ENCODE assay signal across 10 cellular contexts in the genomic region with DNA sequence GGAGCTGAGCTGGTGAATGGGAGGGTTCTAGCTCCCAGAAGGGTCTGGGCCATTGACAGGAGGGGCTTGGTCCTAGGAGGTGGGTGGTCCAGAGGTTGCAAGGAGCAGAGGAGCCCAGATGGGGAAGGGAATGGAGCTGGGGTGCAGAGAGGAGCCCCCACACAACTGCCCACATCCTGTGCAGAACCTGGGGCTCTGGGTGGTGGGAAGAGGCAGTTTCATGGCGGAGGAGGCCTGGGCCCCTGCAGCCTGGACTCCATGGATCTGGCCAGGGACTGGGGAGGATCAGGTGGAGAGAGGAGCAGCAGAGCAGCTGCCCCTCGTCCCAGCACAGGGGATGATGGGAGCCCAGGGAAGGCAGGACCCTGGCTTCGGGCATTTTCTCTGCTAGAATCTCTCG. TPM values are rescaled to one million over a fixed set of nuclear protein-coding genes. Genes with fewer than 3 reads are reported as not detected.
DNase-seq lines count a peak whose midpoint lies in the region; TF ChIP-seq lines count a peak whose summit lies in the region.
"Had no signal": no experiment of that assay in that cellular context is flagged by ENCODE, and none has a peak within 500 bp of the region (broad histone marks: within the 10 kb centered on the region; RNA-seq: fewer than 3 reads in every experiment).

No MANE protein-coding gene starts in this region.

- peaks cover 54% of the 10 kb centered on the region for H3K79me2 ChIP-seq in KMS-11 (ENCODE audit: insufficient read depth, low read depth)

- TF ChIP-seq CTCF in KMS-11 (conservative IDR thresholded peaks at IDR 0.05; ENCODE audit: low read depth, low read length) (no peak), neutrophil (IDR thresholded peaks at IDR 0.05) (no peak), adrenal gland (IDR thresholded peaks at IDR 0.05) (no peak)

- no peak overlapping the region for H2AFZ ChIP-seq in KMS-11 (ENCODE audit: low read depth)

- peak overlapping the region; percentile 90 to 99 (median 95) for H3K27ac Mint-ChIP-seq in CD4-positive, alpha-beta memory T cell
- peak overlapping the region; percentile 94 for H3K27ac Mint-ChIP-seq in activated naive CD8-positive, alpha-beta T cell treated with anti-CD3 and anti-CD28 coated beads for 36 hours

- H3K4me1 Mint-ChIP-seq in CD4-positive, alpha-beta memory T cell: peaks cover 39 to 66% (median 51%) of the 10 kb centered on the region in 4 donors
- H3K4me1 Mint-ChIP-seq in activated naive CD8-positive, alpha-beta T cell treated with anti-CD3 and anti-CD28 coated beads for 36 hours: peaks cover 48% of the 10 kb centered on the region

- H3K4me1 ChIP-seq in CD4-positive, alpha-beta memory T cell (ENCODE audit: insufficient read depth, low read length): peaks cover 66% of the 10 kb centered on the region
- H3K4me1 ChIP-seq in KMS-11 (ENCODE audit: low read depth, poor library complexity, severe bottlenecking) (peaks cover 53% of the 10 kb centered on the region), neutrophil (ENCODE audit: control insufficient read depth in 1 of 2, insufficient read depth in 1 of 2, low read depth in 1 of 2, low read length in 1 of 2) (peaks cover 70 to 78% of the 10 kb centered on the region in 2 experiments), adrenal gland (replicated peaks in 1 of 2) (peaks cover 4 to 10% of the 10 kb centered on the region in 2 donors)

- no peak for DNase-seq in CD4-positive, alpha-beta memory T cell
- DNase-seq in activated naive CD8-positive, alpha-beta T cell treated with anti-CD3 and anti-CD28 coated beads for 36 hours: no peak
- DNase-seq in DMS 273 (lab: John Stamatoyannopoulos, UW; ENCODE audit: unreplicated experiment) (no peak), adrenal gland (no peak), SIG-M5 (lab: John Stamatoyannopoulos, UW) (no peak)
- DNase-seq: upper lobe of left lung had no signal

- intact Hi-C loops in CD4-positive, alpha-beta memory T cell (cut with micrococcal nuclease): no loop called here
- intact Hi-C loops in adrenal gland (cut with DNase I): loop anchor here in 1 of 2 donors (5.0 to 10.0 kb wide), 2 partner anchors 76 to 102 kb away; no protein-coding TSS in a partner anchor

- H3K4me3 ChIP-seq in CD4-positive, alpha-beta memory T cell (ENCODE audit: low read length in 2 of 2): peak overlapping the region in 1 of 2 donors; percentile 75
- no peak overlapping the region for H3K4me3 ChIP-seq in KMS-11 (IDR thresholded peaks at IDR 0.05; ENCODE audit: insufficient read depth, low read depth, low read length)
- peak overlapping the region; percentile 67 to 92 for H3K4me3 ChIP-seq in neutrophil (ENCODE audit: low read depth in 1 of 2, low read length in 1 of 2)
- H3K4me3 ChIP-seq in adrenal gland: no peak overlapping the region

- H3K4me3 Mint-ChIP-seq in CD4-positive, alpha-beta memory T cell: peak overlapping the region; percentile 77 to 97 (median 94)
- peak overlapping the region; percentile 87 for H3K4me3 Mint-ChIP-seq in activated naive CD8-positive, alpha-beta T cell treated with anti-CD3 and anti-CD28 coated beads for 36 hours

- 76 to 91% (median 82%) methylated on average over 2 to 4 of the region's 4 CpGs for WGBS in adrenal gland, 4 donors

- H3K36me3 ChIP-seq in CD4-positive, alpha-beta memory T cell (ENCODE audit: insufficient read depth, low read length): no peaks in the 10 kb centered on the region
- H3K36me3 ChIP-seq in KMS-11 (ENCODE audit: insufficient read depth): no peaks in the 10 kb centered on the region
- H3K36me3 ChIP-seq in neutrophil: peaks cover 11% of the 10 kb centered on the region
- H3K36me3 ChIP-seq in adrenal gland (replicated peaks in 1 of 2): no peaks in the 10 kb centered on the region
- H3K36me3 ChIP-seq: upper lobe of left lung had no signal

- no peaks in the 10 kb centered on the region for H4K20me1 ChIP-seq in KMS-11 (ENCODE audit: insufficient read depth)

- H3K9me3 Mint-ChIP-seq in CD4-positive, alpha-beta memory T cell: peaks cover 0 to 7% (median 0%) of the 10 kb centered on the region in 8 donors
- H3K9me3 Mint-ChIP-seq in activated naive CD8-positive, alpha-beta T cell treated with anti-CD3 and anti-CD28 coated beads for 36 hours: no peaks in the 10 kb centered on the region

- H3K9me3 ChIP-seq in CD4-positive, alpha-beta memory T cell (ENCODE audit: control insufficient read depth in 1 of 2, low read length in 2 of 2): no peaks in the 10 kb centered on the region
- H3K9me3 ChIP-seq in neutrophil (no peaks in the 10 kb centered on the region), adrenal gland (replicated peaks in 1 of 3) (no peaks in the 10 kb centered on the region)
- H3K9me3 ChIP-seq: upper lobe of left lung had no signal

- H3K36me3 Mint-ChIP-seq in CD4-positive, alpha-beta memory T cell: peaks cover 0 to 15% of the 10 kb centered on the region in 2 donors
- peaks cover 24% of the 10 kb centered on the region for H3K36me3 Mint-ChIP-seq in activated naive CD8-positive, alpha-beta T cell treated with anti-CD3 and anti-CD28 coated beads for 36 hours

- TF ChIP-seq POLR2A in adrenal gland (IDR thresholded peaks at IDR 0.05): no peak

- POLR2A ChIA-PET in CD4-positive, alpha-beta memory T cell (lab: Charles Lee; ENCODE audit: partially characterized antibody): interaction anchor here (0.6 to 4.3 kb wide), 9 partner anchors 8 to 904 kb away, joined by 3 to 35 read pairs (median 8); partner anchors contain the start of genes GUCD1, MIF and SNRPD3

- H3K27me3 ChIP-seq in CD4-positive, alpha-beta memory T cell (ENCODE audit: insufficient read depth, low read length): no peaks in the 10 kb centered on the region
- no peaks in the 10 kb centered on the region for H3K27me3 ChIP-seq in KMS-11 (ENCODE audit: insufficient read depth, low read depth)
- H3K27me3 ChIP-seq in neutrophil: no peaks in the 10 kb centered on the region
- no peaks in the 10 kb centered on the region for H3K27me3 ChIP-seq in adrenal gland
- H3K27me3 ChIP-seq: upper lobe of left lung had no signal

- H3K27me3 Mint-ChIP-seq in CD4-positive, alpha-beta memory T cell: no peaks in the 10 kb centered on the region
- no peaks in the 10 kb centered on the region for H3K27me3 Mint-ChIP-seq in activated naive CD8-positive, alpha-beta T cell treated with anti-CD3 and anti-CD28 coated beads for 36 hours

- H3K4me2 ChIP-seq in KMS-11: peak overlapping the region; percentile 99

- H3K27ac ChIP-seq in CD4-positive, alpha-beta memory T cell (ENCODE audit: low read depth, low read length): peak overlapping the region; percentile 81
- H3K27ac ChIP-seq in KMS-11 (peak overlapping the region; percentile 100), neutrophil (peak overlapping the region; percentile 97), adrenal gland (no peak overlapping the region)
- H3K27ac ChIP-seq: C4-2B, VCaP had no signal

- H3K9ac ChIP-seq in KMS-11: peak overlapping the region; percentile 94; the same call in 1 of the 2 replicates

- CTCF ChIA-PET in CD4-positive, alpha-beta memory T cell (lab: Charles Lee; ENCODE audit: partially characterized antibody): interaction anchor here (1.3 to 7.2 kb wide), 6 partner anchors 9 to 103 kb away, joined by 3 to 82 read pairs (median 10); no protein-coding TSS in a partner anchor

RNA-seq across cellular contexts. Expression of gene ADORA2A, which starts 1.0 kb away (rescaled TPM):
- 10 to 100 TPM; 34.5 to 35.0 TPM for total RNA-seq in CD4-positive, alpha-beta memory T cell
- 10 to 100 TPM; 66.7 to 74.7 TPM for polyA plus RNA-seq in CD4-positive, alpha-beta memory T cell
- total RNA-seq in activated naive CD8-positive, alpha-beta T cell treated with anti-CD3 and anti-CD28 coated beads for 36 hours: 10 to 100 TPM; 45.1 to 45.2 TPM
- 10 to 100 TPM in 4 of 8 donors, 1 to 10 TPM in 4; 5.1 to 16.4 (median 8.5) TPM for total RNA-seq in adrenal gland
- polyA plus RNA-seq in adrenal gland: 1 to 10 TPM; 2.9 to 8.5 (median 3.9) TPM

Comparison
In these comparisons a context has a peak if more than half of its experiments do, and no peak if none do; other contexts are left out.
1. H3K27ac ChIP-seq: peak in CD4-positive, alpha-beta memory T cell (single experiment), KMS-11 (single experiment) and neutrophil (single experiment); none in adrenal gland (0 of 5).
2. H3K4me3 ChIP-seq: peak in neutrophil (2 of 2); none in KMS-11 (single experiment) and adrenal gland (0 of 4).